Comparison of ENCODE assay signal across 18 cellular contexts in genomic region chr16:77794586-77794985, GRCh38. TPM values are rescaled to one million over a fixed set of nuclear protein-coding genes. Genes with fewer than 3 reads are reported as not detected.
A peak's percentile ranks its signal among the peaks of the same experiment; 100 is the strongest.
DNase-seq lines count a peak whose midpoint lies in the region; ATAC-seq and TF ChIP-seq lines count a peak whose summit lies in the region.
"Had no signal": no experiment of that assay in that cellular context is flagged by ENCODE, and none has a peak within 500 bp of the region (broad histone marks: within the 10 kb centered on the region; RNA-seq: fewer than 3 reads in every experiment).

No MANE protein-coding gene starts in this region.

- DNase-seq in AG08395 (ENCODE audit: low spot score): peak; percentile 84
- peak; percentile 74 for DNase-seq in HT1080 (ENCODE audit: low read depth)
- peak; percentile 81 for DNase-seq in astrocyte of the spinal cord (ENCODE audit: low read depth, low spot score)
- peak; percentile 68 for DNase-seq in iris pigment epithelial cell (ENCODE audit: low read depth)
- DNase-seq in stimulated activated CD4-positive, alpha-beta T cell treated with anti-CD3 and anti-CD28 coated beads, Interleukin-12 subunit alpha, Interleukin-12 subunit beta, amount 100 ng/mL, for 4 hours: no peak
- DNase-seq in NCI-H2227 treated with DMSO at 0.1 percent for 48 hours (lab: John Stamatoyannopoulos, UW): no peak
- DNase-seq: activated CD8-positive, alpha-beta T cell treated with anti-CD3 and anti-CD28 coated beads, Interleukin-2, amount 10 ng/mL, durations not matched to agents 7 days and 5 days; activated naive CD8-positive, alpha-beta T cell treated with anti-CD3 and anti-CD28 coated beads, Interleukin-2, amount 50 U/mL, for 24 hours; endodermal cell; GDM1; MV-4-11; NCI-H2107 had no signal

- in situ Hi-C loops in astrocyte of the spinal cord (cut with HindIII; ENCODE audit: low sequenced_read_pairs): no loop called here

- ATAC-seq in HG02981 (IDR thresholded peaks at IDR 0.05; ENCODE audit: unreplicated experiment) (no peak), HG03196 (IDR thresholded peaks at IDR 0.05; ENCODE audit: unreplicated experiment) (no peak)
- ATAC-seq: activated CD8-positive, alpha-beta T cell treated with anti-CD3 and anti-CD28 coated beads, Interleukin-2, amount 10 ng/mL, durations not matched to agents 7 days and 5 days; activated naive CD8-positive, alpha-beta T cell treated with anti-CD3 and anti-CD28 coated beads, Interleukin-2, amount 50 U/mL, for 24 hours; natural killer cell treated with Interleukin-12 subunit alpha and Interleukin-12 subunit beta and Interleukin-15 and Interleukin-18, amount 100 ng/mL, for 72 hours; Panc1 had no signal

- no peak for TF ChIP-seq CTCF in astrocyte of the spinal cord (IDR thresholded peaks at IDR 0.05; ENCODE audit: low read depth, low read length)

- H3K4me3 ChIP-seq in astrocyte of the spinal cord (ENCODE audit: low read depth, low read length): no peak overlapping the region
- H3K4me3 ChIP-seq: vagina had no signal

RNA-seq across cellular contexts. Expression of gene VAT1L, which starts 6.2 kb away (rescaled TPM):
- total RNA-seq in HT1080 (2014; rRNA removed; shearing (Covaris generic)): 1.8 and 2.0 TPM in 2 replicates
- polyA plus RNA-seq in HT1080 (2015; cell fraction: cytosol; rRNA removed): 10.3 and 14.7 TPM in 2 replicates
- polyA plus RNA-seq in HT1080 (2015; cell fraction: nucleus; rRNA removed): 12.1 and 13.6 TPM in 2 replicates
- total RNA-seq: activated CD8-positive, alpha-beta T cell treated with anti-CD3 and anti-CD28 coated beads, Interleukin-2, amount 10 ng/mL, durations not matched to agents 7 days and 5 days; activated T-helper 1 cell treated with anti-CD3 and anti-CD28 coated beads, Interleukin-12 subunit alpha, Interleukin-12 subunit beta, Interleukin-2, Interleukin-4 antibody, amounts not matched to agents 30 ng/mL and 10 ng/mL and 1 ng/mL, durations not matched to agents 14 hours and 24 hours and 36 hours had no signal

Comparison
In these comparisons a context has a peak if more than half of its experiments do, and no peak if none do; other contexts are left out.
1. DNase-seq: peak in AG08395 (single experiment), HT1080 (single experiment), astrocyte of the spinal cord (single experiment) and iris pigment epithelial cell (single experiment); none in stimulated activated CD4-positive, alpha-beta T cell treated with anti-CD3 and anti-CD28 coated beads, Interleukin-12 subunit alpha, Interleukin-12 subunit beta, amount 100 ng/mL, for 4 hours (single experiment) and NCI-H2227 treated with DMSO at 0.1 percent for 48 hours (single experiment).